In the genomic region with DNA sequence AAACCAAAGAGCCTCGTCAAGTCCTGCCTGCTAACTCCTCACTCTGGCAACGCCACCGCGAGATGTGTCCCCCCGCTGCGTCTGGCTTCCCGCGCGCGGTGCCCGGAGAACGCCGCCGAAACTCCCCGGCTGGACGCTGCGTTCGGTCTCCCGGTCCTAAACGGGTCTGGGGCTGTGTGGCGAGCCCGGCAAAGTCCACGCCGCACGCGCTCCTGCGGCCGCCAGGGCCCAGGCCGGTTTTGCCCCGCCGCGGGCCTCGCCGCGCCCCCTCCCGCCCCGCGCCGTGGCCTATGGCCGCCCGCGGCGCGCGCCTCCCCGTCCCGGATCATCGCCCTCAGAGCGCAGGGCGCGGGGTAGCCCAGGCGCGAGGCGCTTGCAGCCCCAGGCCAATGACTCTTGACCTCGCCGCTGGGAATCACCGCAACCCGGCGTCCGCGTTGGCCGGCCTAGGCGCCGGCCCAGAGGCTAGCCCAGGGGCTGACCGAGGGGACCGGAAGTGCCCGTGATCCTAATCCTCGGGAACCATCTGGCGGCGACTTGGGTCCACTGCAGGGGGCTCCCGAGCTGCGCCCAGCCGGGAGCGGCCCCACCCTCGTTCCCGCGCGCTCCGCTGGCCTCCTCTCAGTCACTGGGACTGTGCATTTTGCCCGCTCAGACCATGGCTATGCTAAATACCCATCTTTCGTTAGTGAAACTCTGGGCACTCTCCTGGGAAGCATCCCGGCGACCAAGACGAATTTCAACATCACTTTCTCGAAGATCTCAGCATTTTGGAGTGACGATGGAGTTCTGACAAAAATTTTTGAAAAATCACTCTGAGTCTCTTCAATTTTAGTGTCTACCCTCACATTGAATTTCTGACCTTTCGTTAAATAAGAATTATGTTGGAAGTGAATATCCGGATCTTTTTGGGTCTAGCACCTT, we compare ENCODE assay signal across 1 cellular context.
TF ChIP-seq lines count a peak whose summit lies in the region.

A gene (minus strand): TSS at position 214 of the 924 bp plus-strand sequence. CDS start 266 bp downstream, outside the sequence.

TF ChIP-seq in HepG2, 621 proteins besides CTCF, POLR2A, EP300 and RAD21 (continued from another document):
- TF ChIP-seq HIVEP1 (CRISPR knock-in tag; IDR thresholded peaks at IDR 0.05) (peak; percentile 64; the same call in 1 of the 2 replicates), TP53 (CRISPR knock-in tag; conservative IDR thresholded peaks at IDR 0.05) (no peak), SMAD9 (CRISPR knock-in tag; IDR thresholded peaks at IDR 0.05) (no peak), GFI1 (CRISPR knock-in tag; IDR thresholded peaks at IDR 0.05; ENCODE audit: borderline replicate concordance) (0 out of 2 replicates have a peak, but pooled peaks have one; percentile 28), NFYB (CRISPR knock-in tag; IDR thresholded peaks at IDR 0.05) (peak; percentile 29; the same call in 1 of the 2 replicates), ELF1 (CRISPR knock-in tag; IDR thresholded peaks at IDR 0.05) (peak; percentile 92), ZNF225 (CRISPR knock-in tag; IDR thresholded peaks at IDR 0.05) (no peak)
- TF ChIP-seq, protein P1, sequence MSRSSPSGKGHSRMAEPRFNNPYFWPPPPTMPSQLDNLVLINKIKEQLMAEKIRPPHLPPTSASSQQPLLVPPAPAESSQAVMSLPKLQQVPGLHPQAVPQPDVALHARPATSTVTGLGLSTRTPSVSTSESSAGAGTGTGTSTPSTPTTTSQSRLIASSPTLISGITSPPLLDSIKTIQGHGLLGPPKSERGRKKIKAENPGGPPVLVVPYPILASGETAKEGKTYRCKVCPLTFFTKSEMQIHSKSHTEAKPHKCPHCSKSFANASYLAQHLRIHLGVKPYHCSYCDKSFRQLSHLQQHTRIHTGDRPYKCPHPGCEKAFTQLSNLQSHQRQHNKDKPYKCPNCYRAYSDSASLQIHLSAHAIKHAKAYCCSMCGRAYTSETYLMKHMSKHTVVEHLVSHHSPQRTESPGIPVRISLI (CRISPR knock-in tag; IDR thresholded peaks at IDR 0.05; ENCODE audit: borderline replicate concordance) = no peak
- TF ChIP-seq, protein P2, sequence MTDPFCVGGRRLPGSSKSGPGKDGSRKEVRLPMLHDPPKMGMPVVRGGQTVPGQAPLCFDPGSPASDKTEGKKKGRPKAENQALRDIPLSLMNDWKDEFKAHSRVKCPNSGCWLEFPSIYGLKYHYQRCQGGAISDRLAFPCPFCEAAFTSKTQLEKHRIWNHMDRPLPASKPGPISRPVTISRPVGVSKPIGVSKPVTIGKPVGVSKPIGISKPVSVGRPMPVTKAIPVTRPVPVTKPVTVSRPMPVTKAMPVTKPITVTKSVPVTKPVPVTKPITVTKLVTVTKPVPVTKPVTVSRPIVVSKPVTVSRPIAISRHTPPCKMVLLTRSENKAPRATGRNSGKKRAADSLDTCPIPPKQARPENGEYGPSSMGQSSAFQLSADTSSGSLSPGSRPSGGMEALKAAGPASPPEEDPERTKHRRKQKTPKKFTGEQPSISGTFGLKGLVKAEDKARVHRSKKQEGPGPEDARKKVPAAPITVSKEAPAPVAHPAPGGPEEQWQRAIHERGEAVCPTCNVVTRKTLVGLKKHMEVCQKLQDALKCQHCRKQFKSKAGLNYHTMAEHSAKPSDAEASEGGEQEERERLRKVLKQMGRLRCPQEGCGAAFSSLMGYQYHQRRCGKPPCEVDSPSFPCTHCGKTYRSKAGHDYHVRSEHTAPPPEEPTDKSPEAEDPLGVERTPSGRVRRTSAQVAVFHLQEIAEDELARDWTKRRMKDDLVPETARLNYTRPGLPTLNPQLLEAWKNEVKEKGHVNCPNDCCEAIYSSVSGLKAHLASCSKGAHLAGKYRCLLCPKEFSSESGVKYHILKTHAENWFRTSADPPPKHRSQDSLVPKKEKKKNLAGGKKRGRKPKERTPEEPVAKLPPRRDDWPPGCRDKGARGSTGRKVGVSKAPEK (CRISPR knock-in tag; IDR thresholded peaks at IDR 0.05; ENCODE audit: borderline replicate concordance) = no peak
TF ChIP-seq in HepG2: peak in this region for 178.
